23 cellular contexts compared by ENCODE assay signal in genomic region chr1:211192227-211192626, GRCh38. TPM values are rescaled to one million over a fixed set of nuclear protein-coding genes. Genes with fewer than 3 reads are reported as not detected.
A peak's percentile ranks its signal among the peaks of the same experiment; 100 is the strongest.
DNase-seq lines count a peak whose midpoint lies in the region; ATAC-seq, FAIRE-seq and TF ChIP-seq lines count a peak whose summit lies in the region.
"Had no signal": no experiment of that assay in that cellular context is flagged by ENCODE, and none has a peak within 500 bp of the region (broad histone marks: within the 10 kb centered on the region; RNA-seq: fewer than 3 reads in every experiment).

No MANE protein-coding gene starts in this region.

- no peak for DNase-seq in activated CD4-positive, CD25-positive, alpha-beta regulatory T cell treated with anti-CD3 and anti-CD28 coated beads, Interleukin-2, amount 50 U/mL, for 72 hours
- no peak for DNase-seq in D721Med (ENCODE audit: insufficient read length, low spot score)
- peak; percentile 84 for DNase-seq in foreskin melanocyte
- DNase-seq in Ammon's horn (ENCODE audit: low spot score), result no peak
- DNase-seq in ascending aorta (ENCODE audit: low spot score in 2 of 2), result no peak
- DNase-seq in NCI-H1417 treated with DMSO at 0.1 percent for 48 hours (lab: John Stamatoyannopoulos, UW), result no peak
- DNase-seq: BE2C; CD4-positive, alpha-beta T cell; CD8-positive, alpha-beta memory T cell; DMS53; DMS79 treated with DMSO at 0.1 percent for 48 hours; GF-D8; GOT3; HFFc6 had no signal

- intact Hi-C loops in ascending aorta (cut with DNase I), result no loop called here

- FAIRE-seq in D721Med (lab: Jason Lieb, UNC), result peak; percentile 38
- FAIRE-seq: A204.1, GM12891, H54 had no signal

- H3K4me1 ChIP-seq in ascending aorta, result no peaks in the 10 kb centered on the region
- H3K4me1 ChIP-seq: BE2C, HAP-1 had no signal

- H3K36me3 Mint-ChIP-seq in activated T-helper 17 cell treated with anti-CD3 and anti-CD28 coated beads, Interleukin-2, amount 50 U/mL, for 72 hours (ENCODE audit: low read depth), result no peaks in the 10 kb centered on the region
- H3K36me3 Mint-ChIP-seq: CD14-positive monocyte; CD8-positive, alpha-beta memory T cell had no signal

- H3K4me3 ChIP-seq in ascending aorta, result no peak overlapping the region
- H3K4me3 ChIP-seq: BLaER1 treated with 17β-estradiol and CSF1 and Interleukin-3, amounts not matched to agents 10 nM and 100 nM; HAP-1 had no signal

- H3K4me1 Mint-ChIP-seq in activated T-helper 17 cell treated with anti-CD3 and anti-CD28 coated beads, Interleukin-2, amount 50 U/mL, for 72 hours, result peaks cover 10% of the 10 kb centered on the region

- H3K27ac ChIP-seq in ascending aorta, result no peak overlapping the region
- H3K27ac ChIP-seq: 22Rv1; BLaER1 treated with 17β-estradiol and CSF1 and Interleukin-3, amounts not matched to agents 10 nM and 100 nM had no signal

- TF ChIP-seq CTCF in D721Med (IDR thresholded peaks at IDR 0.05; ENCODE audit: insufficient read depth, missing control alignments), result no peak
- TF ChIP-seq CTCF in ascending aorta (IDR thresholded peaks at IDR 0.05), result no peak

- H3K36me3 ChIP-seq in ascending aorta, result no peaks in the 10 kb centered on the region
- H3K36me3 ChIP-seq: BE2C; BLaER1 treated with 17β-estradiol and CSF1 and Interleukin-3, amounts not matched to agents 10 nM and 100 nM; HAP-1 had no signal

- no peak overlapping the region for H3K27ac Mint-ChIP-seq in activated T-helper 17 cell treated with anti-CD3 and anti-CD28 coated beads, Interleukin-2, amount 50 U/mL, for 72 hours
- H3K27ac Mint-ChIP-seq: CD14-positive monocyte; CD4-positive, alpha-beta T cell; CD8-positive, alpha-beta memory T cell; HFFc6 had no signal

- peak; percentile 38 to 55 for ATAC-seq in activated CD4-positive, CD25-positive, alpha-beta regulatory T cell treated with anti-CD3 and anti-CD28 coated beads, Interleukin-2, amount 50 U/mL, for 24 hours
- ATAC-seq in activated T-helper 17 cell treated with anti-CD3 and anti-CD28 coated beads, Interleukin-2, amount 50 U/mL, for 72 hours (replicated peaks), result peak; percentile 67

- no peak overlapping the region for H3K4me3 Mint-ChIP-seq in activated T-helper 17 cell treated with anti-CD3 and anti-CD28 coated beads, Interleukin-2, amount 50 U/mL, for 72 hours
- H3K4me3 Mint-ChIP-seq: CD14-positive monocyte; CD4-positive, alpha-beta T cell; CD8-positive, alpha-beta memory T cell; HFFc6 had no signal

- H3K27me3 Mint-ChIP-seq in activated T-helper 17 cell treated with anti-CD3 and anti-CD28 coated beads, Interleukin-2, amount 50 U/mL, for 72 hours, result peaks cover 8% of the 10 kb centered on the region
- H3K27me3 Mint-ChIP-seq: CD4-positive, alpha-beta T cell had no signal

- no peaks in the 10 kb centered on the region for H3K27me3 ChIP-seq in ascending aorta
- H3K27me3 ChIP-seq: BE2C; BLaER1 treated with 17β-estradiol and CSF1 and Interleukin-3, amounts not matched to agents 10 nM and 100 nM had no signal

- no peaks in the 10 kb centered on the region for H3K9me3 ChIP-seq in ascending aorta
- H3K9me3 ChIP-seq: BE2C, HAP-1 had no signal

- no peaks in the 10 kb centered on the region for H3K9me3 Mint-ChIP-seq in activated T-helper 17 cell treated with anti-CD3 and anti-CD28 coated beads, Interleukin-2, amount 50 U/mL, for 72 hours
- H3K9me3 Mint-ChIP-seq: HFFc6 had no signal

RNA-seq across cellular contexts. Expression of gene KCNH1, which starts 58.3 kb away (rescaled TPM):
- total RNA-seq in activated T-helper 17 cell treated with anti-CD3 and anti-CD28 coated beads, Interleukin-2, amount 50 U/mL, for 72 hours, result not detected
- not detected for total RNA-seq in ascending aorta
- total RNA-seq: CD4-positive, alpha-beta T cell; CD8-positive, alpha-beta memory T cell had no signal
